22 cellular contexts compared by ENCODE assay signal in the genomic region with DNA sequence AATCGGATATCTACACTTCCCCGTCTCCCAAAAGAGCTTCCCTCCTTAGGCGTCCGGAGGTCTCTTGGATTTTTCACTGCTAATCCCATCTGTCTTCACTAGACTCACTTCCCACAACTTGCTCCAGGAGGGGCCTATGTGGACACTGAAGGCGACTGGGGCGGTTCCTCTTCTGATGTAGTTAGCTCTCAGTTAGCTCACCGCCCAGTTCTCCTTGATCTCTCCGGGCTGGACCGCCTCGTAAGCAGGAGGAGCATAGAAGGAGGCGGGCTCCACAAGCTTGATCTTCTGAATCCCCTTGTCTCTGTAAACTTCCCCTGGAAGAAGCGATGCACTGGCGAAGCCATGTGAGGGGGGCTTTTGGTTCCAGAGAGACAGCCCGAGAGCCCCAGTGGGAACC.
"Had no signal": no experiment of that assay in that cellular context is flagged by ENCODE, and none has a peak within 500 bp of the region (broad histone marks: within the 10 kb centered on the region; RNA-seq: fewer than 3 reads in every experiment).

No MANE protein-coding gene starts in this region.

- H2AFZ ChIP-seq: hepatocyte had no signal

- H3K27me3 Mint-ChIP-seq: type B pancreatic cell had no signal

- H3K9me3 Mint-ChIP-seq: stimulated activated effector memory CD8-positive, alpha-beta T cell treated with anti-CD3 and anti-CD28 coated beads, Interleukin-12 subunit alpha, Interleukin-12 subunit beta, amount 100 ng/mL, for 72 hours; type B pancreatic cell had no signal

- H3K4me1 ChIP-seq: suprapubic skin, thyroid gland, uterus had no signal

- H3K36me3 ChIP-seq: suprapubic skin, thyroid gland, uterus had no signal

- H3K4me1 Mint-ChIP-seq: naive B cell; nephron; stimulated activated effector memory CD8-positive, alpha-beta T cell treated with anti-CD3 and anti-CD28 coated beads, Interleukin-12 subunit alpha, Interleukin-12 subunit beta, amount 100 ng/mL, for 72 hours had no signal

- H3K4me2 ChIP-seq: hepatocyte had no signal

- H3K4me3 ChIP-seq: hepatocyte, lung, skin epidermis, suprapubic skin, thyroid gland, uterus had no signal

- H3K9me3 ChIP-seq: suprapubic skin, thyroid gland, uterus had no signal

- H3K79me2 ChIP-seq: hepatocyte had no signal

- ATAC-seq: left ventricle myocardium superior; sciatic nerve; stimulated activated effector memory CD8-positive, alpha-beta T cell treated with anti-CD3 and anti-CD28 coated beads, Interleukin-12 subunit alpha, Interleukin-12 subunit beta, amount 100 ng/mL, for 72 hours; stimulated activated naive CD8-positive, alpha-beta T cell treated with anti-CD3 and anti-CD28 coated beads, Interleukin-15, Interleukin-2, amounts not matched to agents 100 U/mL and 50 U/mL, for 24 hours had no signal

- H3K36me3 Mint-ChIP-seq: stimulated activated effector memory CD8-positive, alpha-beta T cell treated with anti-CD3 and anti-CD28 coated beads, Interleukin-12 subunit alpha, Interleukin-12 subunit beta, amount 100 ng/mL, for 72 hours; type B pancreatic cell had no signal

- DNase-seq: dermis blood vessel endothelial cell; erythroblast; foreskin melanocyte; head of caudate nucleus; kidney; left cardiac atrium; left ventricle myocardium superior; mesendoderm; naive B cell; posterior cingulate gyrus; stimulated activated CD4-positive, alpha-beta T cell treated with anti-CD3 and anti-CD28 coated beads, Interleukin-2, amount 100 ng/mL, for 24 hours; stimulated activated naive CD8-positive, alpha-beta T cell treated with anti-CD3 and anti-CD28 coated beads, Interleukin-15, Interleukin-2, amounts not matched to agents 100 U/mL and 50 U/mL, for 24 hours; thyroid gland; uterus had no signal

- H3K27ac ChIP-seq: hepatocyte, skin epidermis, suprapubic skin, thyroid gland, uterus had no signal

- H3K27ac Mint-ChIP-seq: nephron; stimulated activated effector memory CD8-positive, alpha-beta T cell treated with anti-CD3 and anti-CD28 coated beads, Interleukin-12 subunit alpha, Interleukin-12 subunit beta, amount 100 ng/mL, for 72 hours; type B pancreatic cell had no signal

- H3K27me3 ChIP-seq: hepatocyte, thyroid gland, uterus had no signal

- H3K4me3 Mint-ChIP-seq: naive B cell; nephron; stimulated activated effector memory CD8-positive, alpha-beta T cell treated with anti-CD3 and anti-CD28 coated beads, Interleukin-12 subunit alpha, Interleukin-12 subunit beta, amount 100 ng/mL, for 72 hours; type B pancreatic cell had no signal
